ENCODE assay signal across 1 cellular context in the genomic region with DNA sequence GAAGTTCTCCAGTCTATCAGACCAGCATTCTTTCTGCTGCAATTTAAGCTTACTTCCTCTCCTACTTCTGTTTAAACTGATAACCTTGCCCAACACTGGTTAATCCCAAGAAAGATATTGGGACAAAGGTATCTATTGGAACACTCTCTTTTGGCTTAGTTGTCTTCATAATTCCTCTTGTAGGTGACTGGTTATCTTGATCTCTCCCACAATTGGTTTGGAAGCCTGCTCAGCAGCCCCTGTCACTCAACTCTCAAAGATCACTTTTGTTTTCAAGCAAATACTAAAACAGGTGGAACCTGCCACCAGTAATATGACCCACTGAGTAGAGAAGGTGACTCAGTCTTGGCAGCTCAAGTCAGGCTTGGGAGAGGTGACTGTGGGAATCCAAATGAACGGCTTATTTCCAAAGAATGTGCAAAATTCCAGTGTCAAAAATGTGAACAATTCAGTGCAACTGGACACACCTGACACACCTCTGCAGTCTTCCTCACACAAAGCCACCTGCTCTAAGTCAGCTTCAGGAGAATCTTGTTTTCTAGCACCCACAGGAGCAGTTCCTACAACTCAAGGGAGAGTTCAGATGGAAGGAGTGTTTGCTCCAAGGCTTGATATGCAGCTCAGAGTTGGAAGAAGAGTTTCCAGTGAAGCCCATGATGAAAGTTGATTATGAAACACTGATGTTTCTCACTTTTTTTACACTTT.
TF ChIP-seq lines count a peak whose summit lies in the region.

No MANE protein-coding gene starts in this region.

TF ChIP-seq in HepG2, 621 proteins besides CTCF, POLR2A, EP300 and RAD21 (continued from another document):
- TF ChIP-seq, protein P1, sequence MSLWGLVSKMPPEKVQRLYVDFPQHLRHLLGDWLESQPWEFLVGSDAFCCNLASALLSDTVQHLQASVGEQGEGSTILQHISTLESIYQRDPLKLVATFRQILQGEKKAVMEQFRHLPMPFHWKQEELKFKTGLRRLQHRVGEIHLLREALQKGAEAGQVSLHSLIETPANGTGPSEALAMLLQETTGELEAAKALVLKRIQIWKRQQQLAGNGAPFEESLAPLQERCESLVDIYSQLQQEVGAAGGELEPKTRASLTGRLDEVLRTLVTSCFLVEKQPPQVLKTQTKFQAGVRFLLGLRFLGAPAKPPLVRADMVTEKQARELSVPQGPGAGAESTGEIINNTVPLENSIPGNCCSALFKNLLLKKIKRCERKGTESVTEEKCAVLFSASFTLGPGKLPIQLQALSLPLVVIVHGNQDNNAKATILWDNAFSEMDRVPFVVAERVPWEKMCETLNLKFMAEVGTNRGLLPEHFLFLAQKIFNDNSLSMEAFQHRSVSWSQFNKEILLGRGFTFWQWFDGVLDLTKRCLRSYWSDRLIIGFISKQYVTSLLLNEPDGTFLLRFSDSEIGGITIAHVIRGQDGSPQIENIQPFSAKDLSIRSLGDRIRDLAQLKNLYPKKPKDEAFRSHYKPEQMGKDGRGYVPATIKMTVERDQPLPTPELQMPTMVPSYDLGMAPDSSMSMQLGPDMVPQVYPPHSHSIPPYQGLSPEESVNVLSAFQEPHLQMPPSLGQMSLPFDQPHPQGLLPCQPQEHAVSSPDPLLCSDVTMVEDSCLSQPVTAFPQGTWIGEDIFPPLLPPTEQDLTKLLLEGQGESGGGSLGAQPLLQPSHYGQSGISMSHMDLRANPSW (CRISPR knock-in tag; IDR thresholded peaks at IDR 0.05; ENCODE audit: borderline replicate concordance), result no peak
- TF ChIP-seq ZNF292 (CRISPR knock-in tag; IDR thresholded peaks at IDR 0.05; ENCODE audit: borderline replicate concordance, low read depth) (no peak; the same call in 1 of the 2 replicates), XRCC5 (optimal IDR thresholded peaks at IDR 0.05; ENCODE audit: low read length) (peak; percentile 21), KDM4B (CRISPR knock-in tag; IDR thresholded peaks at IDR 0.05) (no peak), WIZ (CRISPR knock-in tag; IDR thresholded peaks at IDR 0.05) (no peak)
- TF ChIP-seq, protein P2, sequence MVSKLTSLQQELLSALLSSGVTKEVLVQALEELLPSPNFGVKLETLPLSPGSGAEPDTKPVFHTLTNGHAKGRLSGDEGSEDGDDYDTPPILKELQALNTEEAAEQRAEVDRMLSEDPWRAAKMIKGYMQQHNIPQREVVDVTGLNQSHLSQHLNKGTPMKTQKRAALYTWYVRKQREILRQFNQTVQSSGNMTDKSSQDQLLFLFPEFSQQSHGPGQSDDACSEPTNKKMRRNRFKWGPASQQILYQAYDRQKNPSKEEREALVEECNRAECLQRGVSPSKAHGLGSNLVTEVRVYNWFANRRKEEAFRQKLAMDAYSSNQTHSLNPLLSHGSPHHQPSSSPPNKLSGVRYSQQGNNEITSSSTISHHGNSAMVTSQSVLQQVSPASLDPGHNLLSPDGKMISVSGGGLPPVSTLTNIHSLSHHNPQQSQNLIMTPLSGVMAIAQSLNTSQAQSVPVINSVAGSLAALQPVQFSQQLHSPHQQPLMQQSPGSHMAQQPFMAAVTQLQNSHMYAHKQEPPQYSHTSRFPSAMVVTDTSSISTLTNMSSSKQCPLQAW (CRISPR knock-in tag; IDR thresholded peaks at IDR 0.05), result 0 out of 2 replicates have a peak, but pooled peaks have one; percentile 33
